In the genomic region with DNA sequence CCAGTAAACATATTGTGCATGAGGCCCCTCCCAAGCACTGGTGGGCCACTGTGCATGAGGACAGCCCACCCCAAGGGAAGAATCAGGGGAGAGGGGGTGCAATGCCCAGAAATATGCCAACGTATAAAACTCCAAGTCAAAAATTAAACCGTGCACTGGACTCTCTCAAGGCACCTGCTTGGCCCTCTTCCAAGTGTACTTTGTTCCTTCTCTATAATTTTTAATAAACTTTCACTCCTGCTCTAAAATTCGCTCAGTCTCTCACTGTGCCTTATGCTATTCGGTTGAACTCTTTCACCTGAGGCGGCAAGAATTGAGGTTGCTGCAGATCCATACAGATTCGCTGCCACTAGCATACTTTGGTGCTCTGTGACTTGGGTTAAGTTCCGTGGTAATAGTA, we compare ENCODE assay signal across 21 cellular contexts.
A peak's percentile ranks its signal among the peaks of the same experiment; 100 is the strongest.
DNase-seq lines count a peak whose midpoint lies in the region; ATAC-seq and TF ChIP-seq lines count a peak whose summit lies in the region.
"Had no signal": no experiment of that assay in that cellular context is flagged by ENCODE, and none has a peak within 500 bp of the region (broad histone marks: within the 10 kb centered on the region; RNA-seq: fewer than 3 reads in every experiment).

No MANE protein-coding gene starts in this region.

- no peaks in the 10 kb centered on the region for H3K36me3 ChIP-seq in colonic mucosa
- no peaks in the 10 kb centered on the region for H3K36me3 ChIP-seq in transverse colon
- H3K36me3 ChIP-seq in testis (ENCODE audit: low read depth, missing control alignments), result no peaks in the 10 kb centered on the region
- no peaks in the 10 kb centered on the region for H3K36me3 ChIP-seq in suprapubic skin
- H3K36me3 ChIP-seq: BE2C; BLaER1 treated with 17β-estradiol and CSF1 and Interleukin-3, amounts not matched to agents 10 nM and 100 nM; HAP-1 had no signal

- peaks cover under 1% of the 10 kb centered on the region for H3K4me1 Mint-ChIP-seq in nephron
- H3K4me1 Mint-ChIP-seq: CD14-positive monocyte; CD8-positive, alpha-beta memory T cell had no signal

- in situ Hi-C loops in transverse colon (cut with MboI; ENCODE audit: low pct_ligation_motif_present in 1 of 4, low pct_unique_long_range_greater_than_20kb in 1 of 4, low sequenced_read_pairs in 3 of 4), result no loop called here

- H3K4me3 Mint-ChIP-seq in nephron, result no peak overlapping the region
- H3K4me3 Mint-ChIP-seq: CD14-positive monocyte; CD4-positive, alpha-beta T cell; CD8-positive, alpha-beta memory T cell; HFFc6 had no signal

- H3K36me3 Mint-ChIP-seq in nephron (ENCODE audit: low read depth), result no peaks in the 10 kb centered on the region
- H3K36me3 Mint-ChIP-seq: CD14-positive monocyte; CD8-positive, alpha-beta memory T cell had no signal

- H3K27ac Mint-ChIP-seq in nephron, result peak overlapping the region; percentile 30 to 49 (median 47)
- H3K27ac Mint-ChIP-seq: CD14-positive monocyte; CD4-positive, alpha-beta T cell; CD8-positive, alpha-beta memory T cell; HFFc6 had no signal

- no peaks in the 10 kb centered on the region for H3K27me3 Mint-ChIP-seq in nephron (ENCODE audit: low read depth)
- H3K27me3 Mint-ChIP-seq: CD4-positive, alpha-beta T cell; CD8-positive, alpha-beta memory T cell had no signal

- H3K9ac ChIP-seq in colonic mucosa (ENCODE audit: low read depth in 2 of 2, low read length in 2 of 2), result no peak overlapping the region
- H3K9ac ChIP-seq: BLaER1 treated with 17β-estradiol and CSF1 and Interleukin-3, amounts not matched to agents 10 nM and 100 nM had no signal

- peaks cover 4% of the 10 kb centered on the region for H3K9me3 Mint-ChIP-seq in nephron
- H3K9me3 Mint-ChIP-seq: HFFc6 had no signal

- TF ChIP-seq EP300 in transverse colon (IDR thresholded peaks at IDR 0.05; ENCODE audit: low read depth) (no peak), suprapubic skin (IDR thresholded peaks at IDR 0.05) (no peak)

- no peak overlapping the region for H3K27ac ChIP-seq in colonic mucosa
- no peak overlapping the region for H3K27ac ChIP-seq in transverse colon
- no peak overlapping the region for H3K27ac ChIP-seq in testis
- no peak overlapping the region for H3K27ac ChIP-seq in suprapubic skin
- H3K27ac ChIP-seq: A549; BLaER1 treated with 17β-estradiol and CSF1 and Interleukin-3, amounts not matched to agents 10 nM and 100 nM had no signal

- 42 to 48% methylated on average over 4 to 7 of the region's 7 CpGs for WGBS in transverse colon (ENCODE audit: low coverage in 1 of 2), 2 donors
- 80 to 91% methylated on average over 7 of the region's 7 CpGs for WGBS in testis, 2 donors
- 87% methylated on average over 7 of the region's 7 CpGs for WGBS in suprapubic skin

- no peak for TF ChIP-seq POLR2A in transverse colon (IDR thresholded peaks at IDR 0.05)
- no peak for TF ChIP-seq POLR2A in testis (IDR thresholded peaks at IDR 0.05)
- no peak for TF ChIP-seq POLR2A in suprapubic skin (IDR thresholded peaks at IDR 0.05)

- no peaks in the 10 kb centered on the region for H3K27me3 ChIP-seq in colonic mucosa
- H3K27me3 ChIP-seq in transverse colon, result no peaks in the 10 kb centered on the region
- H3K27me3 ChIP-seq in testis, result no peaks in the 10 kb centered on the region
- H3K27me3 ChIP-seq in suprapubic skin, result no peaks in the 10 kb centered on the region
- H3K27me3 ChIP-seq: BE2C; BLaER1 treated with 17β-estradiol and CSF1 and Interleukin-3, amounts not matched to agents 10 nM and 100 nM had no signal

- H3K4me3 ChIP-seq in colonic mucosa (no peak overlapping the region), transverse colon (no peak overlapping the region), testis (no peak overlapping the region), suprapubic skin (no peak overlapping the region)
- H3K4me3 ChIP-seq: A549; BLaER1 treated with 17β-estradiol and CSF1 and Interleukin-3, amounts not matched to agents 10 nM and 100 nM; HAP-1 had no signal

- TF ChIP-seq CTCF in colonic mucosa (IDR thresholded peaks at IDR 0.05) (no peak), nephron (IDR thresholded peaks at IDR 0.05; ENCODE audit: unreplicated experiment in 3 of 3) (no peak), transverse colon (IDR thresholded peaks at IDR 0.05) (no peak), testis (IDR thresholded peaks at IDR 0.05) (no peak), suprapubic skin (IDR thresholded peaks at IDR 0.05) (no peak)

- DNase-seq in colonic mucosa (peak; percentile 34), left colon (peak in 1 of 2 donors; percentile 16), transverse colon (peak; percentile 15), testis (no peak), suprapubic skin (ENCODE audit: low spot score in 2 of 2) (no peak)
- DNase-seq: 8988T; ACHN; AML-193; BE2C; CD4-positive, alpha-beta T cell; CD8-positive, alpha-beta memory T cell; DMS 273 treated with DMSO at 0.1 percent for 48 hours; DND-41; GOT3; HFFc6 had no signal

- H3K4me1 ChIP-seq in colonic mucosa (no peaks in the 10 kb centered on the region), transverse colon (peaks cover 0 to 3% (median 0%) of the 10 kb centered on the region in 4 donors), testis (no peaks in the 10 kb centered on the region), suprapubic skin (no peaks in the 10 kb centered on the region)
- H3K4me1 ChIP-seq: A549; BE2C; BLaER1 treated with 17β-estradiol and CSF1 and Interleukin-3, amounts not matched to agents 10 nM and 100 nM; HAP-1 had no signal

- ATAC-seq in left colon, result peak; percentile 89
- ATAC-seq in HG03039 (IDR thresholded peaks at IDR 0.05; ENCODE audit: unreplicated experiment), result no peak
- ATAC-seq: A549 had no signal

- intact Hi-C loops in colonic mucosa (cut with DNase I) (no loop called here), left colon (cut with DNase I, micrococcal nuclease) (no loop called here), transverse colon (cut with DNase I; ENCODE audit: low total_unique reads) (no loop called here), testis (cut with DNase I; ENCODE audit: low total_unique reads) (no loop called here)

- H3K9me3 ChIP-seq in colonic mucosa, result no peaks in the 10 kb centered on the region
- H3K9me3 ChIP-seq in transverse colon, result no peaks in the 10 kb centered on the region
- H3K9me3 ChIP-seq in testis, result no peaks in the 10 kb centered on the region
- H3K9me3 ChIP-seq in suprapubic skin, result no peaks in the 10 kb centered on the region
- H3K9me3 ChIP-seq: A549, BE2C, HAP-1 had no signal

Comparison
In these comparisons a context has a peak if more than half of its experiments do, and no peak if none do; other contexts are left out.
1. DNase-seq: peak in colonic mucosa (single experiment) and transverse colon (single experiment); none in testis (single experiment) and suprapubic skin (0 of 2).